In genomic region chr15:92880796-92881569, GRCh38 we compare ENCODE assay signal across 8 cellular contexts. TPM values are rescaled to one million over a fixed set of nuclear protein-coding genes. Genes with fewer than 3 reads are reported as not detected.
DNase-seq lines count a peak whose midpoint lies in the region; ATAC-seq and TF ChIP-seq lines count a peak whose summit lies in the region.

No MANE protein-coding gene starts in this region.

- H3K27me3 ChIP-seq in naive thymus-derived CD4-positive, alpha-beta T cell (ENCODE audit: control insufficient read depth in 2 of 2, insufficient read depth in 2 of 2, low read length in 2 of 2), result no peaks in the 10 kb centered on the region

- H3K4me1 Mint-ChIP-seq in naive thymus-derived CD4-positive, alpha-beta T cell, result peaks cover 34 to 68% (median 50%) of the 10 kb centered on the region in 7 donors

- no peaks in the 10 kb centered on the region for H3K9me3 ChIP-seq in naive thymus-derived CD4-positive, alpha-beta T cell (ENCODE audit: control insufficient read depth in 2 of 3, low read length in 3 of 3)

- peak overlapping the region; percentile 97 to 100 (median 99) for H3K27ac Mint-ChIP-seq in naive thymus-derived CD4-positive, alpha-beta T cell

- POLR2A ChIA-PET in naive thymus-derived CD4-positive, alpha-beta T cell (lab: Charles Lee), result interaction anchor here (0.6 to 20.7 kb wide), 11 partner anchors 11 to 83 kb away, joined by 3 to 762 read pairs (median 247); partner anchors contain the start of gene CHD2

- peaks cover 4 to 23% (median 21%) of the 10 kb centered on the region in 5 donors for H3K36me3 Mint-ChIP-seq in naive thymus-derived CD4-positive, alpha-beta T cell

- peak overlapping the region; percentile 79 for H3K27ac ChIP-seq in naive thymus-derived CD4-positive, alpha-beta T cell (ENCODE audit: low read depth, low read length)

- CTCF ChIA-PET in naive thymus-derived CD4-positive, alpha-beta T cell (lab: Charles Lee), result interaction anchor here (1.2 to 5.8 kb wide), 8 partner anchors 19 to 73 kb away, joined by 4 to 44 read pairs (median 8); partner anchors contain the start of gene CHD2

- no peak overlapping the region for H3K4me3 ChIP-seq in choroid plexus epithelial cell (ENCODE audit: low read depth, low read length)
- peak overlapping the region; percentile 61 for H3K4me3 ChIP-seq in naive thymus-derived CD4-positive, alpha-beta T cell (ENCODE audit: low read length)

- peaks cover 0 to 2% (median 0%) of the 10 kb centered on the region in 5 donors for H3K27me3 Mint-ChIP-seq in naive thymus-derived CD4-positive, alpha-beta T cell

- DNase-seq in Ammon's horn (ENCODE audit: low spot score) (peak; percentile 7), NCI-H1694 treated with DMSO at 0.1 percent for 48 hours (lab: John Stamatoyannopoulos, UW) (peak; percentile 54), choroid plexus epithelial cell (ENCODE audit: low read depth) (peak; percentile 36), GM20000 (ENCODE audit: low spot score) (no peak), activated gamma-delta T cell treated with Interleukin-2 at 50 U/mL for 16 hours (no peak), islet precursor cell (no peak), foreskin melanocyte (no peak)
- DNase-seq in naive thymus-derived CD4-positive, alpha-beta T cell, result peak in 1 of 9 donors; percentile 47

- H3K4me3 Mint-ChIP-seq in naive thymus-derived CD4-positive, alpha-beta T cell, result peak overlapping the region; percentile 86 to 97 (median 91)

- H3K9me3 Mint-ChIP-seq in naive thymus-derived CD4-positive, alpha-beta T cell, result peaks cover 0 to 10% (median 0%) of the 10 kb centered on the region in 11 donors

- H3K4me1 ChIP-seq in naive thymus-derived CD4-positive, alpha-beta T cell (ENCODE audit: control insufficient read depth in 2 of 2, insufficient read depth in 2 of 2, low read length in 2 of 2), result peaks cover 31 to 34% of the 10 kb centered on the region in 2 donors

- H3K36me3 ChIP-seq in naive thymus-derived CD4-positive, alpha-beta T cell (ENCODE audit: control insufficient read depth in 2 of 3, insufficient read depth in 3 of 3, low read length in 3 of 3), result peaks cover under 1 to 22% (median 6%) of the 10 kb centered on the region in 3 experiments

- intact Hi-C loops in naive thymus-derived CD4-positive, alpha-beta T cell (cut with micrococcal nuclease), result loop anchor here in 1 of 2 donors (1.0 kb wide), 2 partner anchors 32 to 37 kb away; no protein-coding TSS in a partner anchor

- no peak for ATAC-seq in naive thymus-derived CD4-positive, alpha-beta T cell

- TF ChIP-seq CTCF in choroid plexus epithelial cell (conservative IDR thresholded peaks at IDR 0.05; ENCODE audit: low read depth, low read length), result no peak
- TF ChIP-seq CTCF in GM20000 (IDR thresholded peaks at IDR 0.05; ENCODE audit: extremely low read depth, missing control alignments), result no peak

RNA-seq across cellular contexts. Expression of gene CHD2, which starts 19.1 kb away (rescaled TPM):
- total RNA-seq in naive thymus-derived CD4-positive, alpha-beta T cell, result 100 to 1,000 TPM; 144 to 492 (median 393) TPM
- polyA plus RNA-seq in naive thymus-derived CD4-positive, alpha-beta T cell, result 100 to 1,000 TPM in 1 of 2 donors, 10 to 100 TPM in 1; 70.0 to 103 TPM

Comparison
In these comparisons a context has a peak if more than half of its experiments do, and no peak if none do; other contexts are left out.
1. DNase-seq: peak in Ammon's horn (single experiment), NCI-H1694 treated with DMSO at 0.1 percent for 48 hours (single experiment) and choroid plexus epithelial cell (single experiment); none in GM20000 (single experiment), activated gamma-delta T cell treated with Interleukin-2 at 50 U/mL for 16 hours (single experiment), islet precursor cell (single experiment) and foreskin melanocyte (single experiment).